ENCODE assay signal across 12 cellular contexts in genomic region chr2:47360937-47361336, GRCh38. TPM values are rescaled to one million over a fixed set of nuclear protein-coding genes. Genes with fewer than 3 reads are reported as not detected.
A peak's percentile ranks its signal among the peaks of the same experiment; 100 is the strongest.
DNase-seq lines count a peak whose midpoint lies in the region; ATAC-seq and TF ChIP-seq lines count a peak whose summit lies in the region.
"Had no signal": no experiment of that assay in that cellular context is flagged by ENCODE, and none has a peak within 500 bp of the region (broad histone marks: within the 10 kb centered on the region; RNA-seq: fewer than 3 reads in every experiment).

No MANE protein-coding gene starts in this region.

- H3K4me1 ChIP-seq in colonic mucosa: peaks cover 14% of the 10 kb centered on the region

- TF ChIP-seq CTCF in colonic mucosa (IDR thresholded peaks at IDR 0.05): no peak
- TF ChIP-seq CTCF in CD4-positive, alpha-beta T cell (IDR thresholded peaks at IDR 0.05): no peak

- no peak for ATAC-seq in activated CD8-positive, alpha-beta T cell treated with anti-CD3 and anti-CD28 coated beads, Interleukin-2, amount 10 ng/mL, durations not matched to agents 7 days and 5 days
- no peak for ATAC-seq in CD4-positive, alpha-beta T cell (ENCODE audit: poor library complexity)
- ATAC-seq in HG02840 (IDR thresholded peaks at IDR 0.05; ENCODE audit: low FRiP score, unreplicated experiment): no peak

- H3K9me3 Mint-ChIP-seq in activated CD8-positive, alpha-beta T cell treated with anti-CD3 and anti-CD28 coated beads, Interleukin-2, amount 10 ng/mL, durations not matched to agents 7 days and 5 days (ENCODE audit: insufficient read depth): no peaks in the 10 kb centered on the region
- no peaks in the 10 kb centered on the region for H3K9me3 Mint-ChIP-seq in CD4-positive, alpha-beta T cell
- H3K9me3 Mint-ChIP-seq: activated naive CD8-positive, alpha-beta T cell treated with anti-CD3 and anti-CD28 coated beads, Interleukin-2, amount 10 ng/mL, durations not matched to agents 7 days and 5 days; memory B cell had no signal

- H3K36me3 ChIP-seq in colonic mucosa: no peaks in the 10 kb centered on the region

- H3K9me3 ChIP-seq in colonic mucosa: no peaks in the 10 kb centered on the region
- H3K9me3 ChIP-seq in CD4-positive, alpha-beta T cell (ENCODE audit: control insufficient read depth, low read length): no peaks in the 10 kb centered on the region

- H3K27me3 Mint-ChIP-seq in activated CD8-positive, alpha-beta T cell treated with anti-CD3 and anti-CD28 coated beads, Interleukin-2, amount 10 ng/mL, durations not matched to agents 7 days and 5 days (ENCODE audit: low read depth): peaks cover 3% of the 10 kb centered on the region
- H3K27me3 Mint-ChIP-seq in CD4-positive, alpha-beta T cell: peaks cover 9% of the 10 kb centered on the region

- H3K27me3 ChIP-seq in colonic mucosa: no peaks in the 10 kb centered on the region
- H3K27me3 ChIP-seq in CD4-positive, alpha-beta T cell (ENCODE audit: control insufficient read depth, insufficient read depth, low read length): no peaks in the 10 kb centered on the region

- H3K4me1 Mint-ChIP-seq in activated CD8-positive, alpha-beta T cell treated with anti-CD3 and anti-CD28 coated beads, Interleukin-2, amount 10 ng/mL, durations not matched to agents 7 days and 5 days (ENCODE audit: low read depth): no peaks in the 10 kb centered on the region
- no peaks in the 10 kb centered on the region for H3K4me1 Mint-ChIP-seq in CD4-positive, alpha-beta T cell (ENCODE audit: low read depth)
- H3K4me1 Mint-ChIP-seq: activated naive CD8-positive, alpha-beta T cell treated with anti-CD3 and anti-CD28 coated beads, Interleukin-2, amount 10 ng/mL, durations not matched to agents 7 days and 5 days; memory B cell had no signal

- DNase-seq in EL: peak; percentile 84
- DNase-seq in LoVo (ENCODE audit: low spot score): peak; percentile 86
- DNase-seq in colonic mucosa: peak; percentile 64
- DNase-seq in renal cortical epithelial cell (ENCODE audit: low read depth): peak; percentile 89
- DNase-seq in activated CD8-positive, alpha-beta T cell treated with anti-CD3 and anti-CD28 coated beads, Interleukin-2, amount 10 ng/mL, durations not matched to agents 7 days and 5 days: no peak
- DNase-seq in CD4-positive, alpha-beta T cell: no peak
- DNase-seq: activated naive CD8-positive, alpha-beta T cell treated with anti-CD3 and anti-CD28 coated beads, Interleukin-2, amount 10 ng/mL, durations not matched to agents 7 days and 5 days; DND-41; NCI-H146; stimulated activated CD4-positive, alpha-beta T cell treated with anti-CD3 and anti-CD28 coated beads, Interleukin-2, amount 100 ng/mL, for 48 hours had no signal

- no peaks in the 10 kb centered on the region for H3K36me3 Mint-ChIP-seq in activated CD8-positive, alpha-beta T cell treated with anti-CD3 and anti-CD28 coated beads, Interleukin-2, amount 10 ng/mL, durations not matched to agents 7 days and 5 days (ENCODE audit: low read depth)
- H3K36me3 Mint-ChIP-seq in CD4-positive, alpha-beta T cell (ENCODE audit: low read depth): no peaks in the 10 kb centered on the region
- H3K36me3 Mint-ChIP-seq: activated naive CD8-positive, alpha-beta T cell treated with anti-CD3 and anti-CD28 coated beads, Interleukin-2, amount 10 ng/mL, durations not matched to agents 7 days and 5 days; memory B cell had no signal

- POLR2A ChIA-PET in activated CD8-positive, alpha-beta T cell treated with anti-CD3 and anti-CD28 coated beads, Interleukin-2, amount 10 ng/mL, durations not matched to agents 7 days and 5 days (lab: Charles Lee): no interaction called here
- POLR2A ChIA-PET in CD4-positive, alpha-beta T cell (lab: Charles Lee): no interaction called here

- no peak overlapping the region for H3K27ac Mint-ChIP-seq in activated CD8-positive, alpha-beta T cell treated with anti-CD3 and anti-CD28 coated beads, Interleukin-2, amount 10 ng/mL, durations not matched to agents 7 days and 5 days
- no peak overlapping the region for H3K27ac Mint-ChIP-seq in CD4-positive, alpha-beta T cell
- H3K27ac Mint-ChIP-seq: activated naive CD8-positive, alpha-beta T cell treated with anti-CD3 and anti-CD28 coated beads, Interleukin-2, amount 10 ng/mL, durations not matched to agents 7 days and 5 days; memory B cell had no signal

- no peak overlapping the region for H3K4me3 ChIP-seq in colonic mucosa

- H3K4me3 Mint-ChIP-seq in activated CD8-positive, alpha-beta T cell treated with anti-CD3 and anti-CD28 coated beads, Interleukin-2, amount 10 ng/mL, durations not matched to agents 7 days and 5 days: no peak overlapping the region
- no peak overlapping the region for H3K4me3 Mint-ChIP-seq in CD4-positive, alpha-beta T cell
- H3K4me3 Mint-ChIP-seq: activated naive CD8-positive, alpha-beta T cell treated with anti-CD3 and anti-CD28 coated beads, Interleukin-2, amount 10 ng/mL, durations not matched to agents 7 days and 5 days; memory B cell had no signal

- H3K9ac ChIP-seq in colonic mucosa (ENCODE audit: low read depth in 2 of 2, low read length in 2 of 2): peak overlapping the region in 1 of 2 donors; percentile 84

- peak overlapping the region; percentile 89 for H3K27ac ChIP-seq in colonic mucosa
- H3K27ac ChIP-seq in CD4-positive, alpha-beta T cell (ENCODE audit: low read depth, low read length): no peak overlapping the region

- intact Hi-C loops in colonic mucosa (cut with DNase I): no loop called here
- intact Hi-C loops in CD4-positive, alpha-beta T cell (cut with DNase I, micrococcal nuclease): no loop called here

- CTCF ChIA-PET in activated CD8-positive, alpha-beta T cell treated with anti-CD3 and anti-CD28 coated beads, Interleukin-2, amount 10 ng/mL, durations not matched to agents 7 days and 5 days (lab: Charles Lee): no interaction called here
- CTCF ChIA-PET in CD4-positive, alpha-beta T cell (lab: Charles Lee): interaction anchor here (0.7 kb wide), 1 partner anchor 1438 kb away, joined by 3 read pairs; no protein-coding TSS in a partner anchor

RNA-seq across cellular contexts. Expression of gene EPCAM, which starts 8.2 kb away (rescaled TPM):
- total RNA-seq in colonic mucosa: 1,000 to 10,000 TPM; 1,354 to 1,578 TPM
- 60.2 and 129 TPM in 2 replicates for total RNA-seq in renal cortical epithelial cell
- total RNA-seq in activated CD8-positive, alpha-beta T cell treated with anti-CD3 and anti-CD28 coated beads, Interleukin-2, amount 10 ng/mL, durations not matched to agents 7 days and 5 days: not detected
- total RNA-seq in CD4-positive, alpha-beta T cell: not detected
- total RNA-seq: activated naive CD8-positive, alpha-beta T cell treated with anti-CD3 and anti-CD28 coated beads, Interleukin-2, amount 10 ng/mL, durations not matched to agents 7 days and 5 days had no signal

RNA-seq across cellular contexts. Expression of gene MSH2, which starts 42.0 kb away (rescaled TPM):
- total RNA-seq in colonic mucosa (10 to 100 TPM; 16.5 to 35.1 TPM), renal cortical epithelial cell (34.4 and 38.4 TPM in 2 replicates)
- total RNA-seq in activated CD8-positive, alpha-beta T cell treated with anti-CD3 and anti-CD28 coated beads, Interleukin-2, amount 10 ng/mL, durations not matched to agents 7 days and 5 days: 10 to 100 TPM; 52.5 to 59.3 TPM
- 1 to 10 TPM; 7.1 to 8.2 TPM for total RNA-seq in CD4-positive, alpha-beta T cell

Comparison
In these comparisons a context has a peak if more than half of its experiments do, and no peak if none do; other contexts are left out.
1. DNase-seq: peak in EL (single experiment), LoVo (single experiment), colonic mucosa (single experiment) and renal cortical epithelial cell (single experiment); none in activated CD8-positive, alpha-beta T cell treated with anti-CD3 and anti-CD28 coated beads, Interleukin-2, amount 10 ng/mL, durations not matched to agents 7 days and 5 days (single experiment) and CD4-positive, alpha-beta T cell (0 of 10).
2. RNA of gene EPCAM, which starts 8.2 kb away (total RNA-seq): 1,354 to 1,578 TPM in colonic mucosa and 60.2 to 129 TPM in renal cortical epithelial cell; not detected in activated CD8-positive, alpha-beta T cell treated with anti-CD3 and anti-CD28 coated beads, Interleukin-2, amount 10 ng/mL, durations not matched to agents 7 days and 5 days and not detected in CD4-positive, alpha-beta T cell; every median in the first group is over 10 times any median in the second.